In genomic region chr4:23005691-23006090, GRCh38 we compare ENCODE assay signal across 24 cellular contexts.
"Had no signal": no experiment of that assay in that cellular context is flagged by ENCODE, and none has a peak within 500 bp of the region (broad histone marks: within the 10 kb centered on the region; RNA-seq: fewer than 3 reads in every experiment).

No MANE protein-coding gene starts in this region.

- FAIRE-seq: endometrium, frontal cortex, kidney had no signal

- H3K9me3 ChIP-seq: colonic mucosa, lower lobe of right lung, mucosa of descending colon had no signal

- DNase-seq: cerebellar nuclear complex; colonic mucosa; cortex of kidney; effector CD8-positive, alpha-beta T cell; effector memory CD8-positive, alpha-beta T cell; endodermal cell; erythroblast; foreskin keratinocyte; heart left ventricle; hypothalamus; immature natural killer cell; islet precursor cell; kidney; left colon; left ventricle myocardium inferior; lower lobe of right lung; mesenchymal stem cell; mucosa of descending colon; naive B cell had no signal

- H3K27ac ChIP-seq: colonic mucosa, epithelial cell of prostate, foreskin keratinocyte, gastroesophageal sphincter, heart left ventricle, hepatocyte, left ventricle myocardium inferior, lower lobe of right lung had no signal

- H3K36me3 ChIP-seq: colonic mucosa, gastroesophageal sphincter, heart left ventricle, left ventricle myocardium inferior, lower lobe of right lung had no signal

- H3K79me2 ChIP-seq: hepatocyte had no signal

- H3K4me1 ChIP-seq: colonic mucosa, gastroesophageal sphincter, heart left ventricle, left ventricle myocardium inferior, lower lobe of right lung had no signal

- H3K4me3 ChIP-seq: colonic mucosa, gastroesophageal sphincter, heart left ventricle, hepatocyte, left ventricle myocardium inferior, lower lobe of right lung, mucosa of descending colon had no signal

- H3K4me2 ChIP-seq: hepatocyte had no signal

- H2AFZ ChIP-seq: hepatocyte had no signal

- H3K27me3 ChIP-seq: colonic mucosa, foreskin keratinocyte, gastroesophageal sphincter, heart left ventricle, hepatocyte had no signal
